In genomic region chr5:2529371-2530100, GRCh38 we compare ENCODE assay signal across 18 cellular contexts.
DNase-seq lines count a peak whose midpoint lies in the region; ATAC-seq and TF ChIP-seq lines count a peak whose summit lies in the region.
"Had no signal": no experiment of that assay in that cellular context is flagged by ENCODE, and none has a peak within 500 bp of the region (broad histone marks: within the 10 kb centered on the region; RNA-seq: fewer than 3 reads in every experiment).

No MANE protein-coding gene starts in this region.

- ATAC-seq in RWPE2 (ENCODE audit: low read depth) = no peak
- no peak for ATAC-seq in left lobe of liver
- ATAC-seq in GM18520 (IDR thresholded peaks at IDR 0.05; ENCODE audit: unreplicated experiment) = no peak
- ATAC-seq: HCT116 had no signal

- no peaks in the 10 kb centered on the region for H3K27me3 ChIP-seq in BLaER1 treated with 17β-estradiol and CSF1 and Interleukin-3, amounts not matched to agents 10 nM and 100 nM
- peaks cover 3% of the 10 kb centered on the region for H3K27me3 ChIP-seq in RWPE2 (ENCODE audit: insufficient read depth, poor library complexity, severe bottlenecking)
- H3K27me3 ChIP-seq: BE2C had no signal

- no peaks in the 10 kb centered on the region for H3K36me3 Mint-ChIP-seq in progenitor cell of endocrine pancreas (ENCODE audit: insufficient read depth)
- H3K36me3 Mint-ChIP-seq: CD14-positive monocyte; CD4-positive, alpha-beta memory T cell had no signal

- no peak overlapping the region for H3K4me3 Mint-ChIP-seq in progenitor cell of endocrine pancreas (ENCODE audit: low read depth)
- H3K4me3 Mint-ChIP-seq: CD14-positive monocyte; CD4-positive, alpha-beta memory T cell; HFFc6 had no signal

- peak overlapping the region; percentile 17 for H3K27ac Mint-ChIP-seq in progenitor cell of endocrine pancreas
- H3K27ac Mint-ChIP-seq: CD14-positive monocyte; CD4-positive, alpha-beta memory T cell; HFFc6 had no signal

- no peak overlapping the region; a peak in 1 of 22 replicates for H3K9ac ChIP-seq in BLaER1 treated with 17β-estradiol and CSF1 and Interleukin-3, amounts not matched to agents 10 nM and 100 nM

- peaks cover 35 to 47% (median 40%) of the 10 kb centered on the region in 11 experiments for H3K9me3 ChIP-seq in BLaER1 treated with 17β-estradiol and CSF1 and Interleukin-3, amounts not matched to agents 10 nM and 100 nM (replicated peaks in 1 of 11)
- no peaks in the 10 kb centered on the region for H3K9me3 ChIP-seq in RWPE2 (ENCODE audit: severe bottlenecking)
- H3K9me3 ChIP-seq: BE2C had no signal

- H3K36me3 ChIP-seq in BLaER1 treated with 17β-estradiol and CSF1 and Interleukin-3, amounts not matched to agents 10 nM and 100 nM = peaks cover 0 to 4% (median 0%) of the 10 kb centered on the region in 11 experiments; a peak in 2 of 22 replicates
- no peaks in the 10 kb centered on the region for H3K36me3 ChIP-seq in RWPE2 (ENCODE audit: low read depth)
- H3K36me3 ChIP-seq: BE2C had no signal

- H3K27me3 Mint-ChIP-seq in progenitor cell of endocrine pancreas = peaks cover 37% of the 10 kb centered on the region
- H3K27me3 Mint-ChIP-seq: CD4-positive, alpha-beta memory T cell had no signal

- no peaks in the 10 kb centered on the region for H3K4me1 Mint-ChIP-seq in progenitor cell of endocrine pancreas (ENCODE audit: low read depth)
- H3K4me1 Mint-ChIP-seq: CD14-positive monocyte; CD4-positive, alpha-beta memory T cell had no signal

- DNase-seq in RWPE2 (ENCODE audit: low spot score) = peak; percentile 44
- DNase-seq in left lobe of liver (ENCODE audit: low spot score) = peak; percentile 23
- DNase-seq in progenitor cell of endocrine pancreas (ENCODE audit: low spot score, unreplicated experiment) = no peak
- no peak for DNase-seq in activated CD4-positive, CD25-positive, alpha-beta regulatory T cell treated with anti-CD3 and anti-CD28 coated beads, Interleukin-2, amount 50 U/mL, for 72 hours
- no peak for DNase-seq in NK-92 (lab: John Stamatoyannopoulos, UW; ENCODE audit: unreplicated experiment)
- DNase-seq: BE2C; CD4-positive, alpha-beta memory T cell; DMS153; DMS79; GDM1; GOT3; H7; HFFc6; IMR-90 had no signal

- H3K4me1 ChIP-seq in BLaER1 treated with 17β-estradiol and CSF1 and Interleukin-3, amounts not matched to agents 10 nM and 100 nM = peaks cover 0 to 70% (median 51%) of the 10 kb centered on the region in 10 experiments; a peak in 16 of 20 replicates
- no peaks in the 10 kb centered on the region for H3K4me1 ChIP-seq in RWPE2 (ENCODE audit: insufficient read depth, poor library complexity, severe bottlenecking)
- H3K4me1 ChIP-seq: BE2C had no signal

- H3K27ac ChIP-seq in BLaER1 treated with 17β-estradiol and CSF1 and Interleukin-3, amounts not matched to agents 10 nM and 100 nM = peak overlapping the region in 2 of 11 experiments; percentile 93; a peak in 2 of 22 replicates
- no peak overlapping the region for H3K27ac ChIP-seq in RWPE2 (ENCODE audit: poor library complexity, severe bottlenecking)

- peaks cover 4% of the 10 kb centered on the region for H3K9me3 Mint-ChIP-seq in progenitor cell of endocrine pancreas (ENCODE audit: low read depth)

- H3K4me3 ChIP-seq in BLaER1 treated with 17β-estradiol and CSF1 and Interleukin-3, amounts not matched to agents 10 nM and 100 nM = no peak overlapping the region
- H3K4me3 ChIP-seq in RWPE2 (ENCODE audit: severe bottlenecking) = no peak overlapping the region

- no peaks in the 10 kb centered on the region for H4K20me1 ChIP-seq in BLaER1 treated with 17β-estradiol and CSF1 and Interleukin-3, amounts not matched to agents 10 nM and 100 nM

- H3K4me2 ChIP-seq in BLaER1 treated with 17β-estradiol and CSF1 and Interleukin-3, amounts not matched to agents 10 nM and 100 nM = peak overlapping the region in 6 of 11 experiments; percentile 24 to 99 (median 74); a peak in 7 of 22 replicates

- TF ChIP-seq CTCF in RWPE2 (IDR thresholded peaks at IDR 0.05; ENCODE audit: poor library complexity, severe bottlenecking) = no peak
- TF ChIP-seq CTCF in progenitor cell of endocrine pancreas (IDR thresholded peaks at IDR 0.05; ENCODE audit: unreplicated experiment) = no peak

Comparison
In these comparisons a context has a peak if more than half of its experiments do, and no peak if none do; other contexts are left out.
1. DNase-seq: peak in RWPE2 (single experiment) and left lobe of liver (single experiment); none in progenitor cell of endocrine pancreas (single experiment), activated CD4-positive, CD25-positive, alpha-beta regulatory T cell treated with anti-CD3 and anti-CD28 coated beads, Interleukin-2, amount 50 U/mL, for 72 hours (single experiment) and NK-92 (single experiment).